In genomic region chr6:154721460-154721859, GRCh38 we compare ENCODE assay signal across 17 cellular contexts. TPM values are rescaled to one million over a fixed set of nuclear protein-coding genes. Genes with fewer than 3 reads are reported as not detected.
A peak's percentile ranks its signal among the peaks of the same experiment; 100 is the strongest.
DNase-seq lines count a peak whose midpoint lies in the region; ATAC-seq, FAIRE-seq and TF ChIP-seq lines count a peak whose summit lies in the region.
"Had no signal": no experiment of that assay in that cellular context is flagged by ENCODE, and none has a peak within 500 bp of the region (broad histone marks: within the 10 kb centered on the region; RNA-seq: fewer than 3 reads in every experiment).

No MANE protein-coding gene starts in this region.

- 3% methylated on average over 5 of the region's 6 CpGs for WGBS in mammary epithelial cell (ENCODE audit: low coverage, missing lambda C conversion rate)

- H3K9me3 ChIP-seq in PC-3 (ENCODE audit: low read length) (no peaks in the 10 kb centered on the region), mammary epithelial cell (replicated peaks; ENCODE audit: insufficient read depth, low read length) (peaks cover 19% of the 10 kb centered on the region)

- intact Hi-C loops in PC-3 (cut with micrococcal nuclease): no loop called here
- intact Hi-C loops in mammary epithelial cell (cut with micrococcal nuclease): loop anchor here (2.0 kb wide), 1 partner anchor 47 kb away; no protein-coding TSS in a partner anchor

- H3K36me3 ChIP-seq in PC-3 (ENCODE audit: low read depth, low read length): no peaks in the 10 kb centered on the region
- H3K36me3 ChIP-seq in mammary epithelial cell (ENCODE audit: insufficient read depth, low read length): no peaks in the 10 kb centered on the region
- H3K36me3 ChIP-seq: Peyer's patch, right lobe of liver had no signal

- H3K27ac ChIP-seq in PC-3 (ENCODE audit: low read length) (peak overlapping the region; percentile 45; the same call in 1 of the 2 replicates), mammary epithelial cell (ENCODE audit: insufficient read depth, low read depth, low read length) (peak overlapping the region; percentile 32)
- H3K27ac ChIP-seq: Peyer's patch, right lobe of liver had no signal

- no peak overlapping the region for H3K4me3 ChIP-seq in PC-3 (ENCODE audit: low read length)
- no peak overlapping the region for H3K4me3 ChIP-seq in mammary epithelial cell (replicated peaks in 1 of 3; ENCODE audit: insufficient read depth in 1 of 3, low read depth in 2 of 3, low read length in 3 of 3)
- H3K4me3 ChIP-seq in retinal pigment epithelial cell (ENCODE audit: low read length): no peak overlapping the region
- H3K4me3 ChIP-seq: Peyer's patch, right lobe of liver had no signal

- CTCF ChIA-PET in PC-3 (lab: Charles Lee): no interaction called here
- CTCF ChIA-PET in mammary epithelial cell (lab: Charles Lee; ENCODE audit: low non-redundant PET): no interaction called here

- BruUV-seq in PC-3 (replicated peaks; lab: Mats Ljungman, UMichigan) (no TSS peak), mammary epithelial cell (replicated peaks; lab: Mats Ljungman, UMichigan) (no TSS peak)

- POLR2A ChIA-PET in PC-3 (lab: Charles Lee; ENCODE audit: unreplicated experiment): no interaction called here

- FAIRE-seq in GM12892 (lab: Jason Lieb, UNC): peak; percentile 38
- FAIRE-seq: colon had no signal

- H3K27me3 ChIP-seq in PC-3 (ENCODE audit: low read length) (no peaks in the 10 kb centered on the region), mammary epithelial cell (ENCODE audit: insufficient read depth, low read length) (peaks cover 7% of the 10 kb centered on the region)
- H3K27me3 ChIP-seq: Peyer's patch, right lobe of liver had no signal

- ATAC-seq in PC-3 (peak; percentile 51), GM19452 (IDR thresholded peaks at IDR 0.05; ENCODE audit: unreplicated experiment) (no peak), GM18520 (IDR thresholded peaks at IDR 0.05; ENCODE audit: unreplicated experiment) (no peak)
- ATAC-seq: naive thymus-derived CD4-positive, alpha-beta T cell; right lobe of liver had no signal

- H3K4me1 ChIP-seq in PC-3 (ENCODE audit: insufficient read depth, low read length) (peaks cover 5% of the 10 kb centered on the region; the same call in 1 of the 2 replicates), mammary epithelial cell (ENCODE audit: insufficient read depth, low read length) (peaks cover 6% of the 10 kb centered on the region)
- H3K4me1 ChIP-seq: right lobe of liver had no signal

- dilution Hi-C loops in mammary epithelial cell (cut with HindIII; ENCODE audit: low sequenced_read_pairs): loop anchor here (5.0 kb wide), 1 partner anchor 46 kb away; no protein-coding TSS in a partner anchor

- no peak overlapping the region for H3K9ac ChIP-seq in PC-3 (ENCODE audit: low read length)
- no peak overlapping the region for H3K9ac ChIP-seq in mammary epithelial cell (ENCODE audit: insufficient read depth, low read length)

- no peaks in the 10 kb centered on the region for H4K20me1 ChIP-seq in PC-3 (ENCODE audit: low read length)
- no peaks in the 10 kb centered on the region for H4K20me1 ChIP-seq in mammary epithelial cell (ENCODE audit: insufficient read depth, low read length)

- H3K9me2 ChIP-seq in PC-3 (replicated peaks; ENCODE audit: low read length): no peaks in the 10 kb centered on the region

- H3K79me2 ChIP-seq in PC-3 (ENCODE audit: low read length) (no peaks in the 10 kb centered on the region), mammary epithelial cell (ENCODE audit: insufficient read depth, low read length) (no peaks in the 10 kb centered on the region)

- DNase-seq in GM12892 (ENCODE audit: insufficient read length) (no peak), PC-3 (peak; percentile 85), mammary epithelial cell (peak; percentile 98), retinal pigment epithelial cell (ENCODE audit: low read depth) (peak; percentile 11), inferior parietal cortex (ENCODE audit: extremely low spot score) (no peak), NCI-H2171 treated with DMSO at 0.1 percent for 48 hours (lab: John Stamatoyannopoulos, UW) (no peak)
- DNase-seq: activated CD8-positive, alpha-beta memory T cell treated with anti-CD3 and anti-CD28 coated beads for 24 hours; activated naive CD4-positive, alpha-beta T cell treated with anti-CD3 and anti-CD28 coated beads, Interleukin-2, amount 10 ng/mL, durations not matched to agents 7 days and 5 days; CD4-positive, alpha-beta memory T cell; foreskin melanocyte; kidney glomerular epithelial cell; naive thymus-derived CD4-positive, alpha-beta T cell; Peyer's patch; right lobe of liver had no signal

- TF ChIP-seq CTCF in PC-3 (conservative IDR thresholded peaks at IDR 0.05; ENCODE audit: low read depth, low read length) (no peak), mammary epithelial cell (conservative IDR thresholded peaks at IDR 0.05 in 1 of 2, IDR thresholded peaks at IDR 0.05 in 1 of 2; ENCODE audit: extremely low read depth in 1 of 2, insufficient read depth in 1 of 2, low read depth in 1 of 2, low read length in 2 of 2) (no peak), retinal pigment epithelial cell (conservative IDR thresholded peaks at IDR 0.05; ENCODE audit: low read depth, low read length) (no peak)

- in situ Hi-C loops in mammary epithelial cell (cut with MboI; ENCODE audit: low sequenced_read_pairs in 2 of 2): no loop called here

- H2AFZ ChIP-seq in PC-3 (ENCODE audit: low read length) (no peak overlapping the region), mammary epithelial cell (ENCODE audit: low read depth, low read length) (peak overlapping the region; percentile 22)

- 0 out of 2 replicates have a peak overlapping the region, but pooled peaks have one; percentile 46 for H3K4me2 ChIP-seq in PC-3 (ENCODE audit: low read length)
- H3K4me2 ChIP-seq in mammary epithelial cell (ENCODE audit: insufficient read depth, low read depth, low read length): peak overlapping the region; percentile 50

- TF ChIP-seq POLR2A in GM12892 (IDR thresholded peaks at IDR 0.05; ENCODE audit: low read depth, low read length): no peak

- H3F3A ChIP-seq in PC-3 (ENCODE audit: low read length, unreplicated experiment): no peaks in the 10 kb centered on the region

RNA-seq across cellular contexts. Expression of gene SCAF8, which starts 11.8 kb away (rescaled TPM):
- 17.5 TPM for polyA plus RNA-seq in GM12892 (2012; ENCODE audit: missing spikeins)
- total RNA-seq in PC-3 (2014; rRNA removed) (11.9 and 15.0 TPM in 2 replicates), mammary epithelial cell (10 to 100 TPM; 31.8 to 36.9 TPM)
- polyA plus RNA-seq in mammary epithelial cell: 15.5 TPM
- polyA minus RNA-seq in mammary epithelial cell: 32.6 TPM

Comparison
In these comparisons a context has a peak if more than half of its experiments do, and no peak if none do; other contexts are left out.
1. DNase-seq: peak in PC-3 (single experiment), mammary epithelial cell (single experiment) and retinal pigment epithelial cell (single experiment); none in GM12892 (single experiment), inferior parietal cortex (single experiment) and NCI-H2171 treated with DMSO at 0.1 percent for 48 hours (single experiment).